ENCODE assay signal across 17 cellular contexts in genomic region chr17:60321336-60322055, GRCh38.
"Had no signal": no experiment of that assay in that cellular context is flagged by ENCODE, and none has a peak within 500 bp of the region (broad histone marks: within the 10 kb centered on the region; RNA-seq: fewer than 3 reads in every experiment).

No MANE protein-coding gene starts in this region.

- ATAC-seq: activated CD8-positive, alpha-beta memory T cell treated with anti-CD3 and anti-CD28 coated beads, Interleukin-2, amount 10 ng/mL, durations not matched to agents 7 days and 5 days; activated naive CD4-positive, alpha-beta T cell treated with anti-CD3 and anti-CD28 coated beads, Interleukin-2, amount 50 U/mL, for 72 hours; effector memory CD8-positive, alpha-beta T cell; esophagus mucosa; left lung; natural killer cell treated with Interleukin-12 subunit alpha and Interleukin-12 subunit beta and Interleukin-15 and Interleukin-18, amount 100 ng/mL, for 72 hours; psoas muscle had no signal

- H3K36me3 ChIP-seq: upper lobe of left lung had no signal

- H3K9me3 ChIP-seq: left lung, psoas muscle, upper lobe of left lung had no signal

- H3K4me1 ChIP-seq: left lung had no signal

- H3K27ac ChIP-seq: left lung, psoas muscle, upper lobe of left lung had no signal

- H3K27me3 ChIP-seq: left lung, upper lobe of left lung had no signal

- DNase-seq: activated CD4-positive, alpha-beta T cell treated with anti-CD3 and anti-CD28 coated beads for 1 hour; activated CD4-positive, alpha-beta T cell treated with anti-CD3 and anti-CD28 coated beads, Interleukin-2, amount 50 U/mL, for 48 hours; activated CD8-positive, alpha-beta memory T cell treated with anti-CD3 and anti-CD28 coated beads, Interleukin-2, amount 10 ng/mL, durations not matched to agents 7 days and 5 days; activated effector memory CD4-positive, alpha-beta T cell treated with Interleukin-2 at 50 U/mL for 16 hours; activated T-cell treated with anti-CD3 and anti-CD28 coated beads, Interleukin-2, amount 50 U/mL, for 24 hours; amygdala; effector memory CD8-positive, alpha-beta T cell; head of caudate nucleus; left lung; mesenchymal stem cell; occipital lobe; psoas muscle; stimulated activated CD4-positive, alpha-beta T cell treated with anti-CD3 and anti-CD28 coated beads, Interleukin-4, amount 100 ng/mL, for 24 hours; upper lobe of left lung had no signal

- H3K4me3 ChIP-seq: left lung, psoas muscle, upper lobe of left lung had no signal
